9 cellular contexts compared by ENCODE assay signal in genomic region chr6:36838896-36839818, GRCh38. TPM values are rescaled to one million over a fixed set of nuclear protein-coding genes. Genes with fewer than 3 reads are reported as not detected.
DNase-seq lines count a peak whose midpoint lies in the region; ATAC-seq and TF ChIP-seq lines count a peak whose summit lies in the region.
"Had no signal": no experiment of that assay in that cellular context is flagged by ENCODE, and none has a peak within 500 bp of the region (broad histone marks: within the 10 kb centered on the region; RNA-seq: fewer than 3 reads in every experiment).

Gene CPNE5 (minus strand): TSS chr6:36839444. CDS start chr6:36839377, 67 bp downstream.

- TF ChIP-seq RAD21 in neural cell (conservative IDR thresholded peaks at IDR 0.05) = no peak

- H4K20me1 ChIP-seq in neural cell (ENCODE audit: insufficient read depth) = no peaks in the 10 kb centered on the region

- H3K9me3 ChIP-seq in NT2/D1 (ENCODE audit: insufficient read depth, low read length) (no peaks in the 10 kb centered on the region), neural cell (ENCODE audit: low read length) (no peaks in the 10 kb centered on the region)

- H3K36me3 ChIP-seq in NT2/D1 (ENCODE audit: insufficient read depth, insufficient read length, low read length) = no peaks in the 10 kb centered on the region
- H3K36me3 ChIP-seq in neural cell (ENCODE audit: insufficient read depth, low read length) = no peaks in the 10 kb centered on the region

- peak within 1 kb of the TSS; percentile 56 for H3K4me3 Mint-ChIP-seq in Calu3 (ENCODE audit: low read depth, unreplicated experiment)
- H3K4me3 Mint-ChIP-seq in effector memory CD8-positive, alpha-beta T cell = peak within 1 kb of the TSS; percentile 69 to 80

- peaks cover 50% of the 10 kb centered on the region for H3K27me3 ChIP-seq in NT2/D1 (ENCODE audit: insufficient read depth, insufficient read length)
- peaks cover 25% of the 10 kb centered on the region for H3K27me3 ChIP-seq in neural cell (ENCODE audit: insufficient read depth, low read depth, low read length)

- no peak within 1 kb of the TSS for H3K27ac Mint-ChIP-seq in Calu3 (ENCODE audit: unreplicated experiment)
- H3K27ac Mint-ChIP-seq in effector memory CD8-positive, alpha-beta T cell = no peak within 1 kb of the TSS

- ATAC-seq in effector memory CD8-positive, alpha-beta T cell (replicated peaks) = no peak
- ATAC-seq in GM19395 (IDR thresholded peaks at IDR 0.05; ENCODE audit: unreplicated experiment) = no peak

- H3K9me2 ChIP-seq in neural cell (ENCODE audit: insufficient read depth, low read length) = no peaks in the 10 kb centered on the region

- peak within 1 kb of the TSS; percentile 67 for H3K9ac ChIP-seq in NT2/D1 (ENCODE audit: insufficient read length, low read depth)
- H3K9ac ChIP-seq in neural cell (ENCODE audit: low read length) = peak within 1 kb of the TSS; percentile 71
- H3K9ac ChIP-seq: KMS-11 had no signal

- CTCF ChIA-PET in Calu3 (lab: Charles Lee) = no interaction called here

- H3K4me3 ChIP-seq in NT2/D1 (ENCODE audit: insufficient read length, low read depth) (peak within 1 kb of the TSS; percentile 43), neural cell (ENCODE audit: low read length) (peak within 1 kb of the TSS; percentile 82)

- peaks cover 6% of the 10 kb centered on the region for H3K4me1 ChIP-seq in NT2/D1 (ENCODE audit: insufficient read depth, insufficient read length)

- BruUV-seq in Calu3 (replicated peaks; lab: Mats Ljungman, UMichigan) = no TSS peak

- DNase-seq in Calu3 (no peak), NT2/D1 (ENCODE audit: low read depth, low spot score) (no peak), COLO829 (ENCODE audit: low spot score) (no peak), NK-92 (lab: John Stamatoyannopoulos, UW; ENCODE audit: unreplicated experiment) (no peak), DMS114 treated with DMSO at 0.1 percent for 48 hours (lab: John Stamatoyannopoulos, UW; ENCODE audit: unreplicated experiment) (no peak)
- DNase-seq in effector memory CD8-positive, alpha-beta T cell = peak in 1 of 3 experiments; percentile 1

- peak within 1 kb of the TSS; percentile 82 for H3K4me2 ChIP-seq in neural cell (ENCODE audit: low read length)
- H3K4me2 ChIP-seq: KMS-11 had no signal

- H3K79me2 ChIP-seq in neural cell (replicated peaks; ENCODE audit: insufficient read depth, low read length) = no peaks in the 10 kb centered on the region

- TF ChIP-seq CTCF in Calu3 (IDR thresholded peaks at IDR 0.05; ENCODE audit: unreplicated experiment) (no peak), neural cell (IDR thresholded peaks at IDR 0.05; ENCODE audit: poor library complexity, severe bottlenecking) (no peak)

- no peak for TF ChIP-seq EP300 in neural cell (conservative IDR thresholded peaks at IDR 0.05; ENCODE audit: poor library complexity, severe bottlenecking)

- H3K4me1 Mint-ChIP-seq in Calu3 (ENCODE audit: low read depth, unreplicated experiment) = no peaks in the 10 kb centered on the region
- peaks cover 5 to 13% of the 10 kb centered on the region in 2 donors for H3K4me1 Mint-ChIP-seq in effector memory CD8-positive, alpha-beta T cell (ENCODE audit: low read depth in 2 of 2)

- no peaks in the 10 kb centered on the region for H3K9me3 Mint-ChIP-seq in Calu3 (ENCODE audit: low read depth, unreplicated experiment)
- no peaks in the 10 kb centered on the region for H3K9me3 Mint-ChIP-seq in effector memory CD8-positive, alpha-beta T cell

- peaks cover 5% of the 10 kb centered on the region for H3K36me3 Mint-ChIP-seq in Calu3 (ENCODE audit: insufficient read depth, unreplicated experiment)
- no peaks in the 10 kb centered on the region for H3K36me3 Mint-ChIP-seq in effector memory CD8-positive, alpha-beta T cell (ENCODE audit: insufficient read depth)

- peak within 1 kb of the TSS; percentile 33 for H3K27ac ChIP-seq in neural cell (ENCODE audit: low read length)
- H3K27ac ChIP-seq: KMS-11 had no signal

- H3F3A ChIP-seq in neural cell (ENCODE audit: insufficient read depth, low read length, poor library complexity, severe bottlenecking) = no peaks in the 10 kb centered on the region

- intact Hi-C loops in Calu3 (cut with micrococcal nuclease; ENCODE audit: unreplicated experiment) = no loop called here

- H3K27me3 Mint-ChIP-seq in Calu3 (ENCODE audit: unreplicated experiment) = peaks cover 57% of the 10 kb centered on the region
- H3K27me3 Mint-ChIP-seq in effector memory CD8-positive, alpha-beta T cell = peaks cover 20 to 38% of the 10 kb centered on the region in 2 donors

- peak within 1 kb of the TSS; percentile 65 for H2AFZ ChIP-seq in neural cell (ENCODE audit: low read depth, low read length)

TF ChIP-seq in neural cell, 6 proteins besides CTCF, POLR2A, EP300 and RAD21:
- TF ChIP-seq TAF1 (IDR thresholded peaks at IDR 0.05; ENCODE audit: low read depth) (no peak), MXI1 (conservative IDR thresholded peaks at IDR 0.05; ENCODE audit: poor library complexity, severe bottlenecking) (no peak), POLR2AphosphoS5 (IDR thresholded peaks at IDR 0.05) (no peak), REST (IDR thresholded peaks at IDR 0.05; ENCODE audit: borderline replicate concordance) (no peak), SMC3 (conservative IDR thresholded peaks at IDR 0.05; ENCODE audit: poor library complexity) (no peak), EZH2 (IDR thresholded peaks at IDR 0.05; ENCODE audit: borderline replicate concordance, insufficient read depth, low read length, poor library complexity, severe bottlenecking) (no peak)
TF ChIP-seq in neural cell: peak in this region for 0.

RNA-seq across cellular contexts. Expression of gene CPNE5, which starts in this region (rescaled TPM):
- total RNA-seq in Calu3 (2022) = 0.12 TPM in 1 of 2 replicates, not detected in the other
- polyA plus RNA-seq in neural cell = 8.7 and 9.5 TPM in 2 replicates
- polyA minus RNA-seq in neural cell = 9.3 and 11.5 TPM in 2 replicates
